8 cellular contexts compared by ENCODE assay signal in the genomic region with DNA sequence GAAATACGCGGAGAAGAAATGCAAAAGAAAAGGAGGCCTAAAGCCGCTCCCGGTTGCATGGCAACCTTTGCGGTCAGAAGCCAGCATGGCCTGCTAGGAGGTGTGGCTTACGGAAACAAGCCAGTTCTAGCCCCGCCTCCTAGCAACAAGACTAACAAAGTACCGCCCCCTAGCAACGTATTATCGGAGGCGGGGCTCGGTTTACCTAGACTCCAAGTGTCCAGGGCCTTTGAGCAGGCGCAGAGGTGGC. TPM values are rescaled to one million over a fixed set of nuclear protein-coding genes. Genes with fewer than 3 reads are reported as not detected.
DNase-seq lines count a peak whose midpoint lies in the region; TF ChIP-seq lines count a peak whose summit lies in the region.

No MANE protein-coding gene starts in this region.

- no peaks in the 10 kb centered on the region for H3K27me3 ChIP-seq in SJCRH30

- no peak for DNase-seq in GM12865 (ENCODE audit: low read depth)
- peak in 1 of 2 experiments; percentile 99 for DNase-seq in SJCRH30
- DNase-seq in fibroblast of pulmonary artery (ENCODE audit: low read depth) = no peak
- peak; percentile 99 for DNase-seq in retinal pigment epithelial cell (ENCODE audit: low read depth)
- no peak for DNase-seq in SK-N-DZ (ENCODE audit: low spot score)
- no peak for DNase-seq in NOMO-1 treated with DMSO at 0.1 percent for 48 hours (lab: John Stamatoyannopoulos, UW; ENCODE audit: unreplicated experiment)
- DNase-seq in mesenteric fat pad (ENCODE audit: low spot score) = no peak
- DNase-seq in GM19238 (ENCODE audit: insufficient read length, low spot score) = no peak

- H3K9me3 ChIP-seq in SJCRH30 (replicated peaks) = no peaks in the 10 kb centered on the region

- H3K36me3 ChIP-seq in SJCRH30 = peaks cover 16% of the 10 kb centered on the region

- TF ChIP-seq CTCF in GM12865 (IDR thresholded peaks at IDR 0.05; ENCODE audit: insufficient read depth, low read depth, low read length, missing control alignments) (no peak), fibroblast of pulmonary artery (IDR thresholded peaks at IDR 0.05; ENCODE audit: low read length, missing control alignments) (no peak), retinal pigment epithelial cell (conservative IDR thresholded peaks at IDR 0.05; ENCODE audit: low read depth, low read length) (no peak)

- H3K4me3 ChIP-seq in GM12865 (ENCODE audit: low read depth, low read length) (peak overlapping the region; percentile 48), SJCRH30 (peak overlapping the region; percentile 55), fibroblast of pulmonary artery (replicated peaks; ENCODE audit: low read depth, low read length) (peak overlapping the region; percentile 44), retinal pigment epithelial cell (ENCODE audit: low read length) (peak overlapping the region; percentile 42)

- no peaks in the 10 kb centered on the region for H3K4me1 ChIP-seq in SJCRH30

- H3K27ac ChIP-seq in SJCRH30 = no peak overlapping the region

RNA-seq across cellular contexts. Expression of gene CYTH2, which starts 0.4 kb away (rescaled TPM):
- total RNA-seq in SJCRH30 (2014; rRNA removed; shearing (Covaris generic)) = 25.0 and 29.0 TPM in 2 replicates
- polyA plus RNA-seq in SK-N-DZ (2014; cell fraction: cytosol; rRNA removed) = 27.6 and 28.1 TPM in 2 replicates
- polyA plus RNA-seq in SK-N-DZ (2014; cell fraction: nucleus; rRNA removed) = 70.9 and 73.1 TPM in 2 replicates
- total RNA-seq in mesenteric fat pad = 34.9 TPM

RNA-seq across cellular contexts. Expression of gene KCNJ14, which starts 13.4 kb away (rescaled TPM):
- total RNA-seq in SJCRH30 (2014; rRNA removed; shearing (Covaris generic)) = 0.41 and 0.57 TPM in 2 replicates
- polyA plus RNA-seq in SK-N-DZ (2014; cell fraction: cytosol; rRNA removed) = 0.14 and 0.38 TPM in 2 replicates
- polyA plus RNA-seq in SK-N-DZ (2014; cell fraction: nucleus; rRNA removed) = 1.1 and 1.5 TPM in 2 replicates
- total RNA-seq in mesenteric fat pad = 1.0 TPM

RNA-seq across cellular contexts. Expression of gene GRWD1, which starts 22.9 kb away (rescaled TPM):
- total RNA-seq in SJCRH30 (2014; rRNA removed; shearing (Covaris generic)) = 40.4 and 44.6 TPM in 2 replicates
- 29.3 and 41.5 TPM in 2 replicates for polyA plus RNA-seq in SK-N-DZ (2014; cell fraction: cytosol; rRNA removed)
- polyA plus RNA-seq in SK-N-DZ (2014; cell fraction: nucleus; rRNA removed) = 11.7 and 14.8 TPM in 2 replicates
- 39.0 TPM for total RNA-seq in mesenteric fat pad

RNA-seq across cellular contexts. Expression of gene LMTK3, which starts 42.9 kb away (rescaled TPM):
- not detected in 2 replicates for total RNA-seq in SJCRH30 (2014; rRNA removed; shearing (Covaris generic))
- polyA plus RNA-seq in SK-N-DZ (2014; cell fraction: cytosol; rRNA removed) = 0.17 and 0.38 TPM in 2 replicates
- 0.84 and 1.0 TPM in 2 replicates for polyA plus RNA-seq in SK-N-DZ (2014; cell fraction: nucleus; rRNA removed)
- total RNA-seq in mesenteric fat pad = 0.45 TPM
